Comparison of ENCODE assay signal across 1 cellular context in genomic region chr17:29179232-29180036, GRCh38.
A peak's percentile ranks its signal among the peaks of the same experiment; 100 is the strongest.
TF ChIP-seq lines count a peak whose summit lies in the region.

No MANE protein-coding gene starts in this region.

TF ChIP-seq in K562, 482 proteins besides CTCF, POLR2A, EP300 and RAD21 (continued from another document):
- no peak for TF ChIP-seq THRA (IDR thresholded peaks at IDR 0.05)
- no peak for TF ChIP-seq GMEB1 (CRISPR knock-in tag; IDR thresholded peaks at IDR 0.05)
- TF ChIP-seq HMBOX1 (IDR thresholded peaks at IDR 0.05): peak; percentile 72; the same call in 1 of the 2 replicates
- TF ChIP-seq E2F4 (CRISPR knock-in tag; IDR thresholded peaks at IDR 0.05; ENCODE audit: low read depth): no peak
- TF ChIP-seq DACH1 (IDR thresholded peaks at IDR 0.05; ENCODE audit: partially characterized antibody): no peak
